In the genomic region with DNA sequence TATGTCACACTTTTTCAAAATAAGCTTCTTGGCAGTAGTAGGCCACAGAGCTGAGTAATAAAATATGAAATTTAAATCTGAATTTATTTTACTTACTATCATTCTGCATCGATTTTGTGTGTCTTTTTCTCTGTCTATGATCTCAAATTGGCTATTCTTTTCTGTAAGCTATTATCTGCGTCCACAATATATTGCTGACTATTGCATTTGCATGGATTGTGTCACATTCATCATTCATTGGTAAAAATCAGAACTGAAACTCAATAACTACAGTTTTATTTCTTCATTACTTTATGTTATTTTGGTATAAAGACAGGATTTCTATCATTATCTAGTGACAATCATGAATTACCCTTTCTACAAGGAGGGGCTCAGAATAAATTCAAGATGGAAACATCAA, we compare ENCODE assay signal across 2 cellular contexts.
TF ChIP-seq lines count a peak whose summit lies in the region.

No MANE protein-coding gene starts in this region.

TF ChIP-seq in HepG2, 621 proteins besides CTCF, POLR2A, EP300 and RAD21 (continued from another document):
- TF ChIP-seq, protein P1, sequence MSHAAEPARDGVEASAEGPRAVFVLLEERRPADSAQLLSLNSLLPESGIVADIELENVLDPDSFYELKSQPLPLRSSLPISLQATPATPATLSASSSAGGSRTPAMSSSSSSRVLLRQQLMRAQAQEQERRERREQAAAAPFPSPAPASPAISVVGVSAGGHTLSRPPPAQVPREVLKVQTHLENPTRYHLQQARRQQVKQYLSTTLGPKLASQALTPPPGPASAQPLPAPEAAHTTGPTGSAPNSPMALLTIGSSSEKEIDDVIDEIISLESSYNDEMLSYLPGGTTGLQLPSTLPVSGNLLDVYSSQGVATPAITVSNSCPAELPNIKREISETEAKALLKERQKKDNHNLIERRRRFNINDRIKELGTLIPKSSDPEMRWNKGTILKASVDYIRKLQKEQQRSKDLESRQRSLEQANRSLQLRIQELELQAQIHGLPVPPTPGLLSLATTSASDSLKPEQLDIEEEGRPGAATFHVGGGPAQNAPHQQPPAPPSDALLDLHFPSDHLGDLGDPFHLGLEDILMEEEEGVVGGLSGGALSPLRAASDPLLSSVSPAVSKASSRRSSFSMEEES (CRISPR knock-in tag; IDR thresholded peaks at IDR 0.05), result no peak
- TF ChIP-seq, protein P2, sequence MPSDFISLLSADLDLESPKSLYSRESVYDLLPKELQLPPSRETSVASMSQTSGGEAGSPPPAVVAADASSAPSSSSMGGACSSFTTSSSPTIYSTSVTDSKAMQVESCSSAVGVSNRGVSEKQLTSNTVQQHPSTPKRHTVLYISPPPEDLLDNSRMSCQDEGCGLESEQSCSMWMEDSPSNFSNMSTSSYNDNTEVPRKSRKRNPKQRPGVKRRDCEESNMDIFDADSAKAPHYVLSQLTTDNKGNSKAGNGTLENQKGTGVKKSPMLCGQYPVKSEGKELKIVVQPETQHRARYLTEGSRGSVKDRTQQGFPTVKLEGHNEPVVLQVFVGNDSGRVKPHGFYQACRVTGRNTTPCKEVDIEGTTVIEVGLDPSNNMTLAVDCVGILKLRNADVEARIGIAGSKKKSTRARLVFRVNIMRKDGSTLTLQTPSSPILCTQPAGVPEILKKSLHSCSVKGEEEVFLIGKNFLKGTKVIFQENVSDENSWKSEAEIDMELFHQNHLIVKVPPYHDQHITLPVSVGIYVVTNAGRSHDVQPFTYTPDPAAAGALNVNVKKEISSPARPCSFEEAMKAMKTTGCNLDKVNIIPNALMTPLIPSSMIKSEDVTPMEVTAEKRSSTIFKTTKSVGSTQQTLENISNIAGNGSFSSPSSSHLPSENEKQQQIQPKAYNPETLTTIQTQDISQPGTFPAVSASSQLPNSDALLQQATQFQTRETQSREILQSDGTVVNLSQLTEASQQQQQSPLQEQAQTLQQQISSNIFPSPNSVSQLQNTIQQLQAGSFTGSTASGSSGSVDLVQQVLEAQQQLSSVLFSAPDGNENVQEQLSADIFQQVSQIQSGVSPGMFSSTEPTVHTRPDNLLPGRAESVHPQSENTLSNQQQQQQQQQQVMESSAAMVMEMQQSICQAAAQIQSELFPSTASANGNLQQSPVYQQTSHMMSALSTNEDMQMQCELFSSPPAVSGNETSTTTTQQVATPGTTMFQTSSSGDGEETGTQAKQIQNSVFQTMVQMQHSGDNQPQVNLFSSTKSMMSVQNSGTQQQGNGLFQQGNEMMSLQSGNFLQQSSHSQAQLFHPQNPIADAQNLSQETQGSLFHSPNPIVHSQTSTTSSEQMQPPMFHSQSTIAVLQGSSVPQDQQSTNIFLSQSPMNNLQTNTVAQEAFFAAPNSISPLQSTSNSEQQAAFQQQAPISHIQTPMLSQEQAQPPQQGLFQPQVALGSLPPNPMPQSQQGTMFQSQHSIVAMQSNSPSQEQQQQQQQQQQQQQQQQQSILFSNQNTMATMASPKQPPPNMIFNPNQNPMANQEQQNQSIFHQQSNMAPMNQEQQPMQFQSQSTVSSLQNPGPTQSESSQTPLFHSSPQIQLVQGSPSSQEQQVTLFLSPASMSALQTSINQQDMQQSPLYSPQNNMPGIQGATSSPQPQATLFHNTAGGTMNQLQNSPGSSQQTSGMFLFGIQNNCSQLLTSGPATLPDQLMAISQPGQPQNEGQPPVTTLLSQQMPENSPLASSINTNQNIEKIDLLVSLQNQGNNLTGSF (CRISPR knock-in tag; IDR thresholded peaks at IDR 0.05), result no peak
- TF ChIP-seq ZNF792 (CRISPR knock-in tag; IDR thresholded peaks at IDR 0.05) (no peak), MAFF (IDR thresholded peaks at IDR 0.05; ENCODE audit: low read depth, low read length) (peak; percentile 79), TBL1XR1 (IDR thresholded peaks at IDR 0.05; ENCODE audit: borderline replicate concordance, low read length, partially characterized antibody) (no peak), RBM39 (IDR thresholded peaks at IDR 0.05; ENCODE audit: low read depth, low read length, poor library complexity, severe bottlenecking) (no peak), FOXK2 (IDR thresholded peaks at IDR 0.05) (no peak), PLRG1 (conservative IDR thresholded peaks at IDR 0.05) (no peak), ZBTB7B (CRISPR knock-in tag; IDR thresholded peaks at IDR 0.05) (no peak), MAFK (conservative IDR thresholded peaks at IDR 0.05 in 1 of 2, IDR thresholded peaks at IDR 0.05 in 1 of 2; ENCODE audit: low read length in 2 of 2) (peak; percentile 39 to 83; a peak in 3 of 4 replicates), ZNF549 (CRISPR knock-in tag; IDR thresholded peaks at IDR 0.05) (no peak), HNF4G (IDR thresholded peaks at IDR 0.05; ENCODE audit: borderline replicate concordance, low read depth, low read length) (no peak), HNF4G (CRISPR knock-in tag; IDR thresholded peaks at IDR 0.05; ENCODE audit: borderline replicate concordance, low read depth) (no peak), U2AF1 (optimal IDR thresholded peaks at IDR 0.05; ENCODE audit: low read depth, low read length) (no peak)
- TF ChIP-seq, protein P3, sequence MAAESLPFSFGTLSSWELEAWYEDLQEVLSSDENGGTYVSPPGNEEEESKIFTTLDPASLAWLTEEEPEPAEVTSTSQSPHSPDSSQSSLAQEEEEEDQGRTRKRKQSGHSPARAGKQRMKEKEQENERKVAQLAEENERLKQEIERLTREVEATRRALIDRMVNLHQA (CRISPR knock-in tag; IDR thresholded peaks at IDR 0.05), result no peak

TF ChIP-seq in IMR-90, 13 proteins besides CTCF, POLR2A, EP300 and RAD21 (continued from another document):
- TF ChIP-seq, protein P4, sequence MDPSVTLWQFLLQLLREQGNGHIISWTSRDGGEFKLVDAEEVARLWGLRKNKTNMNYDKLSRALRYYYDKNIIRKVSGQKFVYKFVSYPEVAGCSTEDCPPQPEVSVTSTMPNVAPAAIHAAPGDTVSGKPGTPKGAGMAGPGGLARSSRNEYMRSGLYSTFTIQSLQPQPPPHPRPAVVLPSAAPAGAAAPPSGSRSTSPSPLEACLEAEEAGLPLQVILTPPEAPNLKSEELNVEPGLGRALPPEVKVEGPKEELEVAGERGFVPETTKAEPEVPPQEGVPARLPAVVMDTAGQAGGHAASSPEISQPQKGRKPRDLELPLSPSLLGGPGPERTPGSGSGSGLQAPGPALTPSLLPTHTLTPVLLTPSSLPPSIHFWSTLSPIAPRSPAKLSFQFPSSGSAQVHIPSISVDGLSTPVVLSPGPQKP (IDR thresholded peaks at IDR 0.05; ENCODE audit: borderline replicate concordance, low read depth, low read length), result no peak
- peak; percentile 63 for TF ChIP-seq MAFK (IDR thresholded peaks at IDR 0.05; ENCODE audit: low read depth, low read length)
- no peak for TF ChIP-seq CEBPB (IDR thresholded peaks at IDR 0.05; ENCODE audit: low read depth, low read length)
- TF ChIP-seq SMC3 (IDR thresholded peaks at IDR 0.05; ENCODE audit: low read depth, low read length), result no peak
